In the genomic region with DNA sequence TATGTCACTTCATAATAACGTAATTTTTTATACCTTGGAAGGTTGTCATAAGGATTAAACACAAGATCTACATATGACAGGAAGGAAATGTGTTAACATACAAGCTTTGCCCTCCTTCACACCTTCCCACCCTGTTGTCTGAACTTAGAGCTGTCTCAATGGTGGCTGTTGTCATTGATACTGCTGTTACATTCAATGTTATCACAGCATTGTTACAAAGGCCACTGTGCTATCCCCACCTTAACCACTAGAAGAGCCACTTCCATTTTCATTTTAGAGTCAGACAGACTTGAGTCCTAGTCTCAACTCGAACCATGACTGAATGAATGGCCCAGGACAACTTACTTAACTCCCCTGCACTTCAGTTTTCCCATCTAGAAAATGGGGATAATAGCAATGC, we compare ENCODE assay signal across 31 cellular contexts. TPM values are rescaled to one million over a fixed set of nuclear protein-coding genes. Genes with fewer than 3 reads are reported as not detected.
"Had no signal": no experiment of that assay in that cellular context is flagged by ENCODE, and none has a peak within 500 bp of the region (broad histone marks: within the 10 kb centered on the region; RNA-seq: fewer than 3 reads in every experiment).

No MANE protein-coding gene starts in this region.

- H3K9me2 ChIP-seq: SK-N-SH had no signal

- H3K9me3 Mint-ChIP-seq: activated naive CD8-positive, alpha-beta T cell treated with anti-CD3 and anti-CD28 coated beads, Interleukin-2, amount 10 ng/mL, durations not matched to agents 7 days and 5 days; activated T-helper 17 cell treated with anti-CD3 and anti-CD28 coated beads, Interleukin-2, amount 50 U/mL, for 72 hours had no signal

- H3K36me3 ChIP-seq: breast epithelium, MG63, SJCRH30 had no signal

- H3K4me1 Mint-ChIP-seq: activated CD4-positive, alpha-beta memory T cell treated with anti-CD3 and anti-CD28 coated beads, Interleukin-2, amount 10 ng/mL, durations not matched to agents 7 days and 5 days; activated CD4-positive, alpha-beta T cell treated with anti-CD3 and anti-CD28 coated beads for 36 hours; activated naive CD4-positive, alpha-beta T cell treated with anti-CD3 and anti-CD28 coated beads, Interleukin-2, amount 10 ng/mL, durations not matched to agents 7 days and 5 days; activated naive CD8-positive, alpha-beta T cell treated with anti-CD3 and anti-CD28 coated beads, Interleukin-2, amount 10 ng/mL, durations not matched to agents 7 days and 5 days; activated T-helper 17 cell treated with anti-CD3 and anti-CD28 coated beads, Interleukin-2, amount 50 U/mL, for 72 hours had no signal

- H3K9me3 ChIP-seq: MG63, SK-N-SH had no signal

- H3K9ac ChIP-seq: KMS-11, SK-N-SH had no signal

- ATAC-seq: activated CD4-positive, alpha-beta T cell treated with anti-CD3 and anti-CD28 coated beads for 36 hours; activated T-helper 17 cell treated with anti-CD3 and anti-CD28 coated beads, Interleukin-2, amount 50 U/mL, for 72 hours; Panc1 had no signal

- H3K4me2 ChIP-seq: KMS-11, SK-N-SH had no signal

- H3K4me3 ChIP-seq: breast epithelium, MG63, SJCRH30 had no signal

- H3K27ac ChIP-seq: breast epithelium, KMS-11, SJCRH30, VCaP had no signal

- H3K4me1 ChIP-seq: breast epithelium, SJCRH30 had no signal

- DNase-seq: activated CD4-positive, alpha-beta memory T cell treated with anti-CD3 and anti-CD28 coated beads, Interleukin-2, amount 10 ng/mL, durations not matched to agents 7 days and 5 days; activated CD4-positive, alpha-beta T cell treated with anti-CD3 and anti-CD28 coated beads for 36 hours; activated CD4-positive, alpha-beta T cell treated with anti-CD3 and anti-CD28 coated beads, Interleukin-2, amount 50 U/mL, for 1 hour; activated gamma-delta T cell treated with Interleukin-2 at 50 U/mL for 16 hours; activated naive CD4-positive, alpha-beta T cell treated with anti-CD3 and anti-CD28 coated beads, Interleukin-2, amount 10 ng/mL, durations not matched to agents 7 days and 5 days; activated naive CD8-positive, alpha-beta T cell treated with anti-CD3 and anti-CD28 coated beads, Interleukin-2, amount 10 ng/mL, durations not matched to agents 7 days and 5 days; activated T-cell treated with anti-CD3 and anti-CD28 coated beads for 4 hours; activated T-cell treated with anti-CD3 and anti-CD28 coated beads, Interleukin-2, amount 50 U/mL, for 48 hours; aorta; caudate nucleus; MG63; MV-4-11; NCI-H1105; NCI-H1436 treated with DMSO at 0.1 percent for 48 hours; NCI-H187 treated with DMSO at 0.1 percent for 48 hours; NCI-H2081 treated with DMSO at 0.1 percent for 48 hours; NCI-H446; NCI-H524; Right ventricle myocardium superior; RPMI8226; SJCRH30; SK-N-SH; T-helper 1 cell had no signal

- H3K27ac Mint-ChIP-seq: activated CD4-positive, alpha-beta memory T cell treated with anti-CD3 and anti-CD28 coated beads, Interleukin-2, amount 10 ng/mL, durations not matched to agents 7 days and 5 days; activated CD4-positive, alpha-beta T cell treated with anti-CD3 and anti-CD28 coated beads for 36 hours; activated naive CD4-positive, alpha-beta T cell treated with anti-CD3 and anti-CD28 coated beads, Interleukin-2, amount 10 ng/mL, durations not matched to agents 7 days and 5 days; activated naive CD8-positive, alpha-beta T cell treated with anti-CD3 and anti-CD28 coated beads, Interleukin-2, amount 10 ng/mL, durations not matched to agents 7 days and 5 days; activated T-helper 17 cell treated with anti-CD3 and anti-CD28 coated beads, Interleukin-2, amount 50 U/mL, for 72 hours had no signal

- H3K4me3 Mint-ChIP-seq: activated CD4-positive, alpha-beta memory T cell treated with anti-CD3 and anti-CD28 coated beads, Interleukin-2, amount 10 ng/mL, durations not matched to agents 7 days and 5 days; activated CD4-positive, alpha-beta T cell treated with anti-CD3 and anti-CD28 coated beads for 36 hours; activated naive CD4-positive, alpha-beta T cell treated with anti-CD3 and anti-CD28 coated beads, Interleukin-2, amount 10 ng/mL, durations not matched to agents 7 days and 5 days; activated naive CD8-positive, alpha-beta T cell treated with anti-CD3 and anti-CD28 coated beads, Interleukin-2, amount 10 ng/mL, durations not matched to agents 7 days and 5 days; activated T-helper 17 cell treated with anti-CD3 and anti-CD28 coated beads, Interleukin-2, amount 50 U/mL, for 72 hours had no signal

- H3K36me3 Mint-ChIP-seq: activated naive CD4-positive, alpha-beta T cell treated with anti-CD3 and anti-CD28 coated beads, Interleukin-2, amount 10 ng/mL, durations not matched to agents 7 days and 5 days; activated naive CD8-positive, alpha-beta T cell treated with anti-CD3 and anti-CD28 coated beads, Interleukin-2, amount 10 ng/mL, durations not matched to agents 7 days and 5 days had no signal

- H3K27me3 ChIP-seq: MG63, SJCRH30 had no signal

RNA-seq across cellular contexts. Expression of gene TAS1R2, which starts 31.2 kb away (rescaled TPM):
- total RNA-seq: activated CD4-positive, alpha-beta memory T cell treated with anti-CD3 and anti-CD28 coated beads, Interleukin-2, amount 10 ng/mL, durations not matched to agents 7 days and 5 days; activated CD4-positive, alpha-beta T cell treated with anti-CD3 and anti-CD28 coated beads for 36 hours; activated CD8-positive, alpha-beta memory T cell treated with anti-CD3 and anti-CD28 coated beads for 36 hours; activated naive CD8-positive, alpha-beta T cell treated with anti-CD3 and anti-CD28 coated beads, Interleukin-2, amount 10 ng/mL, durations not matched to agents 7 days and 5 days; activated T-helper 17 cell treated with anti-CD3 and anti-CD28 coated beads, Interleukin-2, amount 50 U/mL, for 72 hours; aorta; breast epithelium; chondrocyte; Right ventricle myocardium superior; SJCRH30; T-helper 2 cell treated with Interferon-gamma antibody and Interleukin-4, amounts not matched to agents 100 ng/mL and 5 ng/mL, for 36 hours had no signal
- polyA plus RNA-seq: aorta, SK-N-SH had no signal
